Comparison of ENCODE assay signal across 27 cellular contexts in the genomic region with DNA sequence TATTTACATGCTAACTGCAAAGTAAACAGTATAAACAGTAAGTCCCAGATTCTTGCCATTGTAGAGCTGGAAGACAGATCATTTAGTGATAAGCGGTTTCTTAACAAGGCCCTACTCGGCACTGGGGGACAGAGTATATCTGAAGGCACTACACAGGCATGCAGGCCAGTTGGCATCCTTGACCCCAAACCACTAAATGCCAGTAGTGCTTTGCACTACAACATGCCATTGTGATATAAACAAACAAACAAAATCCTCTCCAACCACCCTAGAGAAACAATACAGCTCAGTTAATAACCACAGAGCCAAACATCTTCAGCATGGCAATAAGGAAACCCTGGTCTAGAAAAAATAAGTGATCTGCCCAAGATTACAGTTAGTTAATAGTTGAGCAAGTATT.
"Had no signal": no experiment of that assay in that cellular context is flagged by ENCODE, and none has a peak within 500 bp of the region (broad histone marks: within the 10 kb centered on the region; RNA-seq: fewer than 3 reads in every experiment).

No MANE protein-coding gene starts in this region.

- H3K4me3 Mint-ChIP-seq: effector memory CD8-positive, alpha-beta T cell; memory B cell; mesothelial cell of epicardium; nephron; stimulated activated naive B cell treated with anti-CD40 and anti-IgM and Interleukin-4, amounts not matched to agents 10 μg/mL and 1 μg/mL and 100 μg/mL, for 72 hours; stimulated activated naive CD8-positive, alpha-beta T cell treated with anti-CD3 and anti-CD28 coated beads, Interleukin-15, amount 100 ng/mL, for 72 hours had no signal

- ATAC-seq: effector memory CD8-positive, alpha-beta T cell; left cardiac atrium; lower lobe of right lung; psoas muscle; right lobe of liver; stimulated activated naive B cell treated with anti-CD40 and anti-IgM and Interleukin-4, amounts not matched to agents 10 μg/mL and 1 μg/mL and 100 μg/mL, for 72 hours; stimulated activated naive CD8-positive, alpha-beta T cell treated with anti-CD3 and anti-CD28 coated beads, Interleukin-15, amount 100 ng/mL, for 72 hours; upper lobe of right lung had no signal

- H3K27me3 ChIP-seq: esophagus muscularis mucosa, hepatocyte, right lobe of liver, spleen, testis, tibial nerve, upper lobe of right lung, vagina had no signal

- H3K4me3 ChIP-seq: esophagus muscularis mucosa, hepatocyte, left ventricle myocardium inferior, lower lobe of right lung, psoas muscle, right lobe of liver, spleen, testis, tibial nerve, upper lobe of right lung, vagina had no signal

- H3K9me3 Mint-ChIP-seq: effector memory CD8-positive, alpha-beta T cell; memory B cell; mesothelial cell of epicardium; naive B cell; nephron; stimulated activated naive B cell treated with anti-CD40 and anti-IgM and Interleukin-4, amounts not matched to agents 10 μg/mL and 1 μg/mL and 100 μg/mL, for 72 hours; stimulated activated naive CD8-positive, alpha-beta T cell treated with anti-CD3 and anti-CD28 coated beads, Interleukin-15, amount 100 ng/mL, for 72 hours had no signal

- DNase-seq: cortex of kidney; effector memory CD8-positive, alpha-beta T cell; head of caudate nucleus; kidney; left cardiac atrium; left ventricle myocardium inferior; lower lobe of right lung; naive B cell; occipital lobe; psoas muscle; retina; right lobe of liver; spleen; stimulated activated CD4-positive, alpha-beta T cell treated with anti-CD3 and anti-CD28 coated beads, Interleukin-15, amount 100 ng/mL, for 24 hours; stimulated activated CD4-positive, alpha-beta T cell treated with anti-CD3 and anti-CD28 coated beads, Interleukin-1b, Interleukin-23, amount 100 ng/mL, for 48 hours; stimulated activated CD4-positive, alpha-beta T cell treated with anti-CD3 and anti-CD28 coated beads, Interleukin-4, amount 100 ng/mL, for 24 hours; stimulated activated naive B cell treated with anti-CD40 and anti-IgM and Interleukin-4, amounts not matched to agents 10 μg/mL and 1 μg/mL and 100 μg/mL, for 72 hours; stimulated activated naive CD8-positive, alpha-beta T cell treated with anti-CD3 and anti-CD28 coated beads, Interleukin-15, amount 100 ng/mL, for 72 hours; testis; upper lobe of right lung had no signal

- H3K27me3 Mint-ChIP-seq: effector memory CD8-positive, alpha-beta T cell; memory B cell; naive B cell; stimulated activated naive B cell treated with anti-CD40 and anti-IgM and Interleukin-4, amounts not matched to agents 10 μg/mL and 1 μg/mL and 100 μg/mL, for 72 hours; stimulated activated naive CD8-positive, alpha-beta T cell treated with anti-CD3 and anti-CD28 coated beads, Interleukin-15, amount 100 ng/mL, for 72 hours had no signal

- H3K27ac Mint-ChIP-seq: memory B cell; mesothelial cell of epicardium; naive B cell; nephron; stimulated activated naive B cell treated with anti-CD40 and anti-IgM and Interleukin-4, amounts not matched to agents 10 μg/mL and 1 μg/mL and 100 μg/mL, for 72 hours had no signal

- FAIRE-seq: kidney had no signal
